Comparison of ENCODE assay signal across 9 cellular contexts in genomic region chr2:230925879-230926765, GRCh38. TPM values are rescaled to one million over a fixed set of nuclear protein-coding genes. Genes with fewer than 3 reads are reported as not detected.
DNase-seq lines count a peak whose midpoint lies in the region; ATAC-seq and TF ChIP-seq lines count a peak whose summit lies in the region.
"Had no signal": no experiment of that assay in that cellular context is flagged by ENCODE, and none has a peak within 500 bp of the region (broad histone marks: within the 10 kb centered on the region; RNA-seq: fewer than 3 reads in every experiment).

No MANE protein-coding gene starts in this region.

- DNase-seq in GM23338 (ENCODE audit: low spot score) (no peak), left lung (peak; percentile 25 to 63), HT-29 (ENCODE audit: low spot score) (no peak), activated gamma-delta T cell (lab: John Stamatoyannopoulos, UW) (no peak), NCI-H2081 (lab: John Stamatoyannopoulos, UW) (no peak), esophagus muscularis mucosa (ENCODE audit: extremely low spot score) (no peak)
- DNase-seq in T-helper 2 cell treated with Interferon-gamma antibody and Interleukin-4, amounts not matched to agents 5 μg/mL and 100 μg/mL, for 36 hours (ENCODE audit: low spot score) = peak; percentile 40

- H3K27me3 Mint-ChIP-seq in GM23338 (ENCODE audit: insufficient read depth, low read depth, poor library complexity) = peaks cover 9% of the 10 kb centered on the region
- H3K27me3 Mint-ChIP-seq in T-helper 2 cell treated with Interferon-gamma antibody and Interleukin-4, amounts not matched to agents 5 μg/mL and 100 μg/mL, for 36 hours (ENCODE audit: low read depth) = peaks cover 20% of the 10 kb centered on the region
- H3K27me3 Mint-ChIP-seq: brain had no signal

- TF ChIP-seq CTCF in GM23338 (conservative IDR thresholded peaks at IDR 0.05; ENCODE audit: low read depth in 2 of 2) (peak; percentile 16 to 42; a peak in 3 of 4 replicates), left lung (IDR thresholded peaks at IDR 0.05) (no peak), esophagus muscularis mucosa (IDR thresholded peaks at IDR 0.05) (no peak)

- H3K27ac ChIP-seq in GM23338 (ENCODE audit: low read depth) (no peak overlapping the region), left lung (no peak overlapping the region), esophagus muscularis mucosa (replicated peaks in 1 of 4) (no peak overlapping the region)

- H3K9me2 ChIP-seq in GM23338 (ENCODE audit: insufficient read depth) = no peaks in the 10 kb centered on the region

- H3K4me2 ChIP-seq in GM23338 = no peak overlapping the region

- 86% methylated on average over 7 of the region's 11 CpGs for WGBS in esophagus muscularis mucosa

- H3K36me3 Mint-ChIP-seq in GM23338 (ENCODE audit: low read depth) = no peaks in the 10 kb centered on the region
- H3K36me3 Mint-ChIP-seq in T-helper 2 cell treated with Interferon-gamma antibody and Interleukin-4, amounts not matched to agents 5 μg/mL and 100 μg/mL, for 36 hours (ENCODE audit: low read depth) = peaks cover 3% of the 10 kb centered on the region
- H3K36me3 Mint-ChIP-seq: brain had no signal

- H3K4me3 ChIP-seq in GM23338 (no peak overlapping the region), left lung (no peak overlapping the region), esophagus muscularis mucosa (no peak overlapping the region)

- H3K9me3 ChIP-seq in left lung = no peaks in the 10 kb centered on the region
- H3K9me3 ChIP-seq in esophagus muscularis mucosa = no peaks in the 10 kb centered on the region

- no peak overlapping the region for H3K4me3 Mint-ChIP-seq in GM23338
- no peak overlapping the region for H3K4me3 Mint-ChIP-seq in T-helper 2 cell treated with Interferon-gamma antibody and Interleukin-4, amounts not matched to agents 5 μg/mL and 100 μg/mL, for 36 hours
- H3K4me3 Mint-ChIP-seq: brain had no signal

- peaks cover 12% of the 10 kb centered on the region for H3K4me1 Mint-ChIP-seq in GM23338
- peaks cover 27% of the 10 kb centered on the region for H3K4me1 Mint-ChIP-seq in T-helper 2 cell treated with Interferon-gamma antibody and Interleukin-4, amounts not matched to agents 5 μg/mL and 100 μg/mL, for 36 hours (ENCODE audit: low read depth)

- H4K20me1 ChIP-seq in GM23338 (replicated peaks; ENCODE audit: insufficient read depth) = no peaks in the 10 kb centered on the region

- no peaks in the 10 kb centered on the region for H3F3A ChIP-seq in GM23338 (replicated peaks; ENCODE audit: low read depth)

- H3K27me3 ChIP-seq in GM23338 (ENCODE audit: insufficient read depth) (no peaks in the 10 kb centered on the region), left lung (peaks cover 0 to 12% of the 10 kb centered on the region in 2 donors), esophagus muscularis mucosa (peaks cover 0 to 11% (median 0%) of the 10 kb centered on the region in 4 donors)

- no peak for TF ChIP-seq EP300 in esophagus muscularis mucosa (IDR thresholded peaks at IDR 0.05)

- no peaks in the 10 kb centered on the region for H3K9me3 Mint-ChIP-seq in GM23338
- H3K9me3 Mint-ChIP-seq in T-helper 2 cell treated with Interferon-gamma antibody and Interleukin-4, amounts not matched to agents 5 μg/mL and 100 μg/mL, for 36 hours = no peaks in the 10 kb centered on the region

- ATAC-seq in GM18498 (IDR thresholded peaks at IDR 0.05; ENCODE audit: unreplicated experiment) = peak; percentile 37
- ATAC-seq in GM23338 = peak; percentile 58
- ATAC-seq in left lung = no peak

- no peak for TF ChIP-seq POLR2A in esophagus muscularis mucosa (IDR thresholded peaks at IDR 0.05; ENCODE audit: low read depth)

- H3K36me3 ChIP-seq in GM23338 (ENCODE audit: insufficient read depth) (no peaks in the 10 kb centered on the region), left lung (no peaks in the 10 kb centered on the region), esophagus muscularis mucosa (no peaks in the 10 kb centered on the region)

- no peaks in the 10 kb centered on the region for H3K79me2 ChIP-seq in GM23338 (replicated peaks; ENCODE audit: insufficient read depth)

- intact Hi-C loops in left lung (cut with DNase I) = no loop called here
- intact Hi-C loops in esophagus muscularis mucosa (cut with DNase I) = no loop called here

- H3K4me1 ChIP-seq in GM23338 (ENCODE audit: insufficient read depth) = no peaks in the 10 kb centered on the region
- H3K4me1 ChIP-seq in left lung = no peaks in the 10 kb centered on the region
- H3K4me1 ChIP-seq in esophagus muscularis mucosa = no peaks in the 10 kb centered on the region

- H3K27ac Mint-ChIP-seq in GM23338 = no peak overlapping the region
- H3K27ac Mint-ChIP-seq in T-helper 2 cell treated with Interferon-gamma antibody and Interleukin-4, amounts not matched to agents 5 μg/mL and 100 μg/mL, for 36 hours = peak overlapping the region; percentile 79
- H3K27ac Mint-ChIP-seq: brain had no signal

- no peak overlapping the region for H2AFZ ChIP-seq in GM23338

TF ChIP-seq in GM23338, 12 proteins besides CTCF, POLR2A, EP300 and RAD21:
- TF ChIP-seq REST (IDR thresholded peaks at IDR 0.05; ENCODE audit: unreplicated experiment) = no peak
- TF ChIP-seq POLR2AphosphoS5 (IDR thresholded peaks at IDR 0.05; ENCODE audit: low read depth) = no peak

RNA-seq across cellular contexts. Expression of gene GPR55, which starts 1.1 kb away (rescaled TPM):
- total RNA-seq in GM23338 (2014; rRNA removed; shearing (Covaris generic)) = not detected in 2 replicates
- not detected in 2 replicates for polyA plus RNA-seq in GM23338 (2016; fragmentation: Nextera tagmentation; extraction: Ambion mirVana)
- total RNA-seq in left lung (under 1 TPM in 1 of 2 donors, not detected in 1; 0.24 TPM), esophagus muscularis mucosa (under 1 TPM in 2 of 4 donors, not detected in 2; 0.29 to 0.42 TPM)
- total RNA-seq in HT-29 (2014; rRNA removed; shearing (Covaris generic)) = not detected in 2 replicates

Comparison
In these comparisons a context has a peak if more than half of its experiments do, and no peak if none do; other contexts are left out.
1. DNase-seq: peak in T-helper 2 cell treated with Interferon-gamma antibody and Interleukin-4, amounts not matched to agents 5 μg/mL and 100 μg/mL, for 36 hours (single experiment) and left lung (2 of 2); none in GM23338 (single experiment), HT-29 (single experiment), activated gamma-delta T cell (single experiment), NCI-H2081 (0 of 2) and esophagus muscularis mucosa (single experiment).
2. CTCF ChIP-seq: peak in GM23338 (2 of 2); none in left lung (0 of 2) and esophagus muscularis mucosa (0 of 3).